In the genomic region with DNA sequence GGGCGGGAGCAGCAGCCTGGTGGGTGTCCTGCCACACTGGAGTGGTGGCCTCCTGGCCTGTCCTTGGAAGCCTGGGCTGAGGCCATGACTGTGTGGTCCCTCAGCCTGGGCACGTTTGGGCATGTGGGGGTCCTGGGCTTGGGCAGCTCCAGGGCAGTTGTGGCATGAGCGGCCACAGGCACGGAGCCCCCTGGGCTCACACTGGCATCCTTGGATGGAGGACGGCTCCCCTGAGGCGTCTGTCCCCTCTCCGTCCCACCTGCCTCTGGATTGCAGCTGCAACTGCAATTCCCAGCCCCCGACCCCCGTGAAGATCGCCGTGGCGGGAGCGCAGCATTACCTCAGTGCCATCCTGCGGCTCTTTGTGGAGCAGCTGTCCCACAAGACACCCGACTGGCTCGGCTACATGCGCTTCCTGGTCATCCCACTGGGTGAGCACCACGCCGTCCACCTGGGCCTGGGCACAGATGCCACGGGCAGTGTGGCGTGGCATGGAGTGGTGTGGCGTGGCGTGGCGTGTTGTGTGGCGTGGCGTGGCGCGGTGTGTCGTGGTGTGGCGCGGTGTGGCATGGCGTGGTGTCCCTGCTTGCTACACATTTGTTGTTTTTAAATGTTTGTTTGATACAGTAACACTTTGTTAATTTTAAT, we compare ENCODE assay signal across 1 cellular context.
TF ChIP-seq lines count a peak whose summit lies in the region.

No MANE protein-coding gene starts in this region.

TF ChIP-seq in HEK293, 187 proteins besides CTCF, POLR2A, EP300 and RAD21 (continued from another document):
- TF ChIP-seq, protein P1, sequence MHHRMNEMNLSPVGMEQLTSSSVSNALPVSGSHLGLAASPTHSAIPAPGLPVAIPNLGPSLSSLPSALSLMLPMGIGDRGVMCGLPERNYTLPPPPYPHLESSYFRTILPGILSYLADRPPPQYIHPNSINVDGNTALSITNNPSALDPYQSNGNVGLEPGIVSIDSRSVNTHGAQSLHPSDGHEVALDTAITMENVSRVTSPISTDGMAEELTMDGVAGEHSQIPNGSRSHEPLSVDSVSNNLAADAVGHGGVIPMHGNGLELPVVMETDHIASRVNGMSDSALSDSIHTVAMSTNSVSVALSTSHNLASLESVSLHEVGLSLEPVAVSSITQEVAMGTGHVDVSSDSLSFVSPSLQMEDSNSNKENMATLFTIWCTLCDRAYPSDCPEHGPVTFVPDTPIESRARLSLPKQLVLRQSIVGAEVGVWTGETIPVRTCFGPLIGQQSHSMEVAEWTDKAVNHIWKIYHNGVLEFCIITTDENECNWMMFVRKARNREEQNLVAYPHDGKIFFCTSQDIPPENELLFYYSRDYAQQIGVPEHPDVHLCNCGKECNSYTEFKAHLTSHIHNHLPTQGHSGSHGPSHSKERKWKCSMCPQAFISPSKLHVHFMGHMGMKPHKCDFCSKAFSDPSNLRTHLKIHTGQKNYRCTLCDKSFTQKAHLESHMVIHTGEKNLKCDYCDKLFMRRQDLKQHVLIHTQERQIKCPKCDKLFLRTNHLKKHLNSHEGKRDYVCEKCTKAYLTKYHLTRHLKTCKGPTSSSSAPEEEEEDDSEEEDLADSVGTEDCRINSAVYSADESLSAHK (tag by site-specific recombination; IDR thresholded peaks at IDR 0.05): no peak
- TF ChIP-seq, protein P2, sequence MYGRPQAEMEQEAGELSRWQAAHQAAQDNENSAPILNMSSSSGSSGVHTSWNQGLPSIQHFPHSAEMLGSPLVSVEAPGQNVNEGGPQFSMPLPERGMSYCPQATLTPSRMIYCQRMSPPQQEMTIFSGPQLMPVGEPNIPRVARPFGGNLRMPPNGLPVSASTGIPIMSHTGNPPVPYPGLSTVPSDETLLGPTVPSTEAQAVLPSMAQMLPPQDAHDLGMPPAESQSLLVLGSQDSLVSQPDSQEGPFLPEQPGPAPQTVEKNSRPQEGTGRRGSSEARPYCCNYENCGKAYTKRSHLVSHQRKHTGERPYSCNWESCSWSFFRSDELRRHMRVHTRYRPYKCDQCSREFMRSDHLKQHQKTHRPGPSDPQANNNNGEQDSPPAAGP (tag by site-specific recombination; IDR thresholded peaks at IDR 0.05): no peak
- TF ChIP-seq ZNF175 (tag by site-specific recombination; IDR thresholded peaks at IDR 0.05): no peak
